15 cellular contexts compared by ENCODE assay signal in the genomic region with DNA sequence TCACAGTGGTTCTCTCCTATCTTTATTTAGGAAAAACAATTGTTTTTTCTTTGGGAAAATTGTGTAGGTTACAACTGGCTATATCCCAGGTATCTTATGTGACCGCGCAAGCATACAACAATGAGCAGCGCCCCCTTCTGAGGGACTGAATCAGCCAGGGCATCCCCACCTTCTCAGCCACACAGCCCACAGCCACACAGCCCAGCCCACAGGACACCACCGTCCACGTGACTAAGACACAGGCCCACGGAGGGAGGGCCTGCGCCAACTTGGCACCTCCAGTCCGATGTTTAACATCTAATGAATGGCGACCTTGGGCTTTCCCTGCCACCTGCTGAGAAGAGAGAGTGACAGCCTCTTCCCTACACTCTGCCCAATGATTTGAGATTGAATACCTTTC.
"Had no signal": no experiment of that assay in that cellular context is flagged by ENCODE, and none has a peak within 500 bp of the region (broad histone marks: within the 10 kb centered on the region; RNA-seq: fewer than 3 reads in every experiment).

No MANE protein-coding gene starts in this region.

- H3K27ac Mint-ChIP-seq: activated CD4-positive, alpha-beta memory T cell treated with anti-CD3 and anti-CD28 coated beads, Interleukin-2, amount 10 ng/mL, durations not matched to agents 7 days and 5 days; activated CD4-positive, alpha-beta T cell treated with anti-CD3 and anti-CD28 coated beads for 36 hours; activated naive CD4-positive, alpha-beta T cell treated with anti-CD3 and anti-CD28 coated beads, Interleukin-2, amount 10 ng/mL, durations not matched to agents 7 days and 5 days; T-helper 17 cell had no signal

- ATAC-seq: activated CD4-positive, alpha-beta T cell treated with anti-CD3 and anti-CD28 coated beads for 36 hours; left ventricle myocardium superior; psoas muscle; right lobe of liver; T-helper 17 cell had no signal

- H3K4me3 Mint-ChIP-seq: activated CD4-positive, alpha-beta memory T cell treated with anti-CD3 and anti-CD28 coated beads, Interleukin-2, amount 10 ng/mL, durations not matched to agents 7 days and 5 days; activated CD4-positive, alpha-beta T cell treated with anti-CD3 and anti-CD28 coated beads for 36 hours; activated naive CD4-positive, alpha-beta T cell treated with anti-CD3 and anti-CD28 coated beads, Interleukin-2, amount 10 ng/mL, durations not matched to agents 7 days and 5 days; T-helper 17 cell had no signal

- H3K27me3 Mint-ChIP-seq: activated CD4-positive, alpha-beta memory T cell treated with anti-CD3 and anti-CD28 coated beads, Interleukin-2, amount 10 ng/mL, durations not matched to agents 7 days and 5 days; activated CD4-positive, alpha-beta T cell treated with anti-CD3 and anti-CD28 coated beads for 36 hours; activated naive CD4-positive, alpha-beta T cell treated with anti-CD3 and anti-CD28 coated beads, Interleukin-2, amount 10 ng/mL, durations not matched to agents 7 days and 5 days; T-helper 17 cell had no signal

- H3K9me3 Mint-ChIP-seq: activated CD4-positive, alpha-beta memory T cell treated with anti-CD3 and anti-CD28 coated beads, Interleukin-2, amount 10 ng/mL, durations not matched to agents 7 days and 5 days; activated naive CD4-positive, alpha-beta T cell treated with anti-CD3 and anti-CD28 coated beads, Interleukin-2, amount 10 ng/mL, durations not matched to agents 7 days and 5 days had no signal

- DNase-seq: activated CD4-positive, alpha-beta memory T cell treated with anti-CD3 and anti-CD28 coated beads, Interleukin-2, amount 10 ng/mL, durations not matched to agents 7 days and 5 days; activated CD4-positive, alpha-beta T cell treated with anti-CD3 and anti-CD28 coated beads for 36 hours; caudate nucleus; effector CD4-positive, alpha-beta T cell; foreskin fibroblast; hypothalamus; kidney glomerular epithelial cell; left ventricle myocardium superior; mesenchymal stem cell; psoas muscle; right lobe of liver; stimulated activated CD4-positive, alpha-beta T cell treated with anti-CD3 and anti-CD28 coated beads, Interleukin-4, amount 100 ng/mL, for 4 hours; T-helper 17 cell; testis had no signal
